15 cellular contexts compared by ENCODE assay signal in the genomic region with DNA sequence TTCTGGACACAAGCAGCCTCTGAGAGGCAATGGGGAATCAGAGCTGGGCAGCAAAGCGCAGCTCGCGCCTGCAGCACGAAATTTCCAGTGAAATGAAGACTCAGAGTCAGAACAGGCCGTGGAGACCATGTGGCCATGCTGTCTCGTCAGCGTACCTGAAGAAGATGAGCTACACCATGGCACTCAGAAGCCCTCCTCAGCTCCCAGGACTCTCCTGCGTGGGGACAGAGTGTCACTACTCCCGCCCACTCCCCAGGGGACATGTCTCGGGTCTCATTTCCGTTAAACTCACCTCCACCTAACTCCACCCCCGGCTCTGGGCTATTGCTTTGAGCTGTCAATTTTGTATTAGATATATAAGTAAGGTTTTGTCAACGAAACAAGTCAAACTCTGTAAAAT.
DNase-seq lines count a peak whose midpoint lies in the region; ATAC-seq and TF ChIP-seq lines count a peak whose summit lies in the region.
"Had no signal": no experiment of that assay in that cellular context is flagged by ENCODE, and none has a peak within 500 bp of the region (broad histone marks: within the 10 kb centered on the region; RNA-seq: fewer than 3 reads in every experiment).

No MANE protein-coding gene starts in this region.

- DNase-seq in natural killer cell (peak; percentile 6), mesenteric fat pad (ENCODE audit: low spot score) (peak; percentile 55)
- no peak for DNase-seq in natural killer cell treated with Interleukin-12 subunit alpha and Interleukin-12 subunit beta and Interleukin-15 and Interleukin-18, amount 100 ng/mL, for 72 hours (ENCODE audit: low spot score)
- DNase-seq in activated CD4-positive, alpha-beta memory T cell treated with anti-CD3 and anti-CD28 coated beads, Interleukin-2, amount 10 ng/mL, durations not matched to agents 7 days and 5 days, result peak; percentile 10
- DNase-seq: Caco-2, GM23248, HFFc6, Karpas-422, NCI-H2081 treated with DMSO at 0.1 percent for 48 hours, NCI-H226 had no signal

- H3K27ac Mint-ChIP-seq in natural killer cell, result no peak overlapping the region
- H3K27ac Mint-ChIP-seq in natural killer cell treated with Interleukin-12 subunit alpha and Interleukin-12 subunit beta and Interleukin-15 and Interleukin-18, amount 100 ng/mL, for 72 hours, result no peak overlapping the region
- H3K27ac Mint-ChIP-seq in activated CD4-positive, alpha-beta memory T cell treated with anti-CD3 and anti-CD28 coated beads, Interleukin-2, amount 10 ng/mL, durations not matched to agents 7 days and 5 days, result no peak overlapping the region
- H3K27ac Mint-ChIP-seq: HFFc6 had no signal

- peaks cover 9% of the 10 kb centered on the region for H3K36me3 Mint-ChIP-seq in natural killer cell
- peaks cover 9% of the 10 kb centered on the region for H3K36me3 Mint-ChIP-seq in natural killer cell treated with Interleukin-12 subunit alpha and Interleukin-12 subunit beta and Interleukin-15 and Interleukin-18, amount 100 ng/mL, for 72 hours
- peaks cover 5% of the 10 kb centered on the region for H3K36me3 Mint-ChIP-seq in activated CD4-positive, alpha-beta memory T cell treated with anti-CD3 and anti-CD28 coated beads, Interleukin-2, amount 10 ng/mL, durations not matched to agents 7 days and 5 days (ENCODE audit: low read depth)

- no peak overlapping the region for H3K4me3 Mint-ChIP-seq in natural killer cell
- no peak overlapping the region for H3K4me3 Mint-ChIP-seq in natural killer cell treated with Interleukin-12 subunit alpha and Interleukin-12 subunit beta and Interleukin-15 and Interleukin-18, amount 100 ng/mL, for 72 hours
- no peak overlapping the region for H3K4me3 Mint-ChIP-seq in activated CD4-positive, alpha-beta memory T cell treated with anti-CD3 and anti-CD28 coated beads, Interleukin-2, amount 10 ng/mL, durations not matched to agents 7 days and 5 days
- H3K4me3 Mint-ChIP-seq: HFFc6 had no signal

- POLR2A ChIA-PET in activated CD4-positive, alpha-beta memory T cell treated with anti-CD3 and anti-CD28 coated beads, Interleukin-2, amount 10 ng/mL, durations not matched to agents 7 days and 5 days (lab: Charles Lee), result no interaction called here

- CTCF ChIA-PET in activated CD4-positive, alpha-beta memory T cell treated with anti-CD3 and anti-CD28 coated beads, Interleukin-2, amount 10 ng/mL, durations not matched to agents 7 days and 5 days (lab: Charles Lee), result no interaction called here

- peaks cover 6 to 7% of the 10 kb centered on the region in 2 donors for H3K4me1 Mint-ChIP-seq in natural killer cell
- peaks cover 0 to 11% of the 10 kb centered on the region in 2 donors for H3K4me1 Mint-ChIP-seq in natural killer cell treated with Interleukin-12 subunit alpha and Interleukin-12 subunit beta and Interleukin-15 and Interleukin-18, amount 100 ng/mL, for 72 hours (ENCODE audit: low read depth in 2 of 2)
- no peaks in the 10 kb centered on the region for H3K4me1 Mint-ChIP-seq in activated CD4-positive, alpha-beta memory T cell treated with anti-CD3 and anti-CD28 coated beads, Interleukin-2, amount 10 ng/mL, durations not matched to agents 7 days and 5 days

- intact Hi-C loops in natural killer cell (cut with micrococcal nuclease), result no loop called here

- no peak for TF ChIP-seq CTCF in natural killer cell (IDR thresholded peaks at IDR 0.05)

- H3K27me3 Mint-ChIP-seq in natural killer cell (ENCODE audit: low read depth in 2 of 2), result peaks cover 7 to 11% of the 10 kb centered on the region in 2 donors
- peaks cover 8 to 13% of the 10 kb centered on the region in 2 donors for H3K27me3 Mint-ChIP-seq in natural killer cell treated with Interleukin-12 subunit alpha and Interleukin-12 subunit beta and Interleukin-15 and Interleukin-18, amount 100 ng/mL, for 72 hours
- H3K27me3 Mint-ChIP-seq in activated CD4-positive, alpha-beta memory T cell treated with anti-CD3 and anti-CD28 coated beads, Interleukin-2, amount 10 ng/mL, durations not matched to agents 7 days and 5 days, result peaks cover 19% of the 10 kb centered on the region

- peaks cover 3 to 6% of the 10 kb centered on the region in 2 donors for H3K9me3 Mint-ChIP-seq in natural killer cell
- peaks cover 5% of the 10 kb centered on the region for H3K9me3 Mint-ChIP-seq in natural killer cell treated with Interleukin-12 subunit alpha and Interleukin-12 subunit beta and Interleukin-15 and Interleukin-18, amount 100 ng/mL, for 72 hours
- peaks cover 12% of the 10 kb centered on the region for H3K9me3 Mint-ChIP-seq in activated CD4-positive, alpha-beta memory T cell treated with anti-CD3 and anti-CD28 coated beads, Interleukin-2, amount 10 ng/mL, durations not matched to agents 7 days and 5 days

- ATAC-seq in natural killer cell (no peak), GM18909 (IDR thresholded peaks at IDR 0.05; ENCODE audit: poor library complexity, unreplicated experiment) (no peak), GM18511 (IDR thresholded peaks at IDR 0.05; ENCODE audit: unreplicated experiment) (no peak), HG02610 (IDR thresholded peaks at IDR 0.05; ENCODE audit: unreplicated experiment) (no peak)
- ATAC-seq in natural killer cell treated with Interleukin-12 subunit alpha and Interleukin-12 subunit beta and Interleukin-15 and Interleukin-18, amount 100 ng/mL, for 72 hours, result no peak
- ATAC-seq: A549, Right ventricle myocardium inferior had no signal
